ENCODE assay signal across 8 cellular contexts in the genomic region with DNA sequence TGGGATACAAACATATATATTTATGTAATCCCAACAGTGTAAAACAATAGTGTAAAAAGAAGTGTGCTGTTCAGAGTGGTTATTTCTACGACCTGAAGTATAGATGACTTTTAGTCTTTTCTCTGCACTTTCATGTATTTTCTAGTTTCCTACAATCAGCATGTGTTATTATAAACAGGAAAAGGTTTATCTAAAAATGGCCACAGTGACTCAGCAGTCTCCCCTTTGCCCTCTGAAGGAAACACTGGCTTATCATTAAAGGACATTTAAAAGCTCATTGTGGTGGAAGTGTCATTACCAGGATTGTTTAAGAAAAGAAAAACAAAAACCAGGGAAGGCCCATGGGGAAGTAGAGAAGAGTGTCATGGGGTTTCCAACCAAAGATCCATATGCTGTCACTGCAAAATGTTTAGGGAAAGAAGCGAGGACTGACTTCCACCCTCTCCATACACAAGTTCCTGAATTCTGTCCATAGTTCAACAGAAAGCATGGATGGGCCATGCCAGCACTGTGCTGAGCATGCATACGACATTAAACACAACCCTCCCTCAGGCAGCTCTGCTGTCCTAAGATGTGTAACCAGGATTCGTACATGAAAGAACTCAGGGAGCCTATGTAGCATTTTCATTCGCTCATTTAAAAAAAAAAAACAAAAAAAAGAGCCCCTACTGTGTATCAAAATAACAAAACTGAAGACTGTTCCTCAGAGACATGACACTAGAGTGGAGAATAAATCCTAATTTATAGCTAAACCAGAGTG. TPM values are rescaled to one million over a fixed set of nuclear protein-coding genes. Genes with fewer than 3 reads are reported as not detected.
A peak's percentile ranks its signal among the peaks of the same experiment; 100 is the strongest.
DNase-seq lines count a peak whose midpoint lies in the region; ATAC-seq, FAIRE-seq and TF ChIP-seq lines count a peak whose summit lies in the region.

No MANE protein-coding gene starts in this region.

- H3K4me3 Mint-ChIP-seq in activated CD8-positive, alpha-beta T cell treated with anti-CD3 and anti-CD28 coated beads, Interleukin-2, amount 10 ng/mL, durations not matched to agents 7 days and 5 days, result no peak overlapping the region

- H3K27ac ChIP-seq in kidney (ENCODE audit: low read depth in 2 of 2, low read length in 2 of 2), result peak overlapping the region; percentile 73 to 87
- H3K27ac ChIP-seq in transverse colon, result peak overlapping the region; percentile 62 to 72 (median 65)

- peak overlapping the region in 1 of 2 donors; percentile 26 for H3K9ac ChIP-seq in kidney (ENCODE audit: low read length in 2 of 2)

- H3K4me3 ChIP-seq in kidney (ENCODE audit: low read length in 2 of 2) (peak overlapping the region; percentile 14 to 35), transverse colon (no peak overlapping the region)

- peak overlapping the region; percentile 53 for H3K27ac Mint-ChIP-seq in activated CD8-positive, alpha-beta T cell treated with anti-CD3 and anti-CD28 coated beads, Interleukin-2, amount 10 ng/mL, durations not matched to agents 7 days and 5 days

- POLR2A ChIA-PET in activated CD8-positive, alpha-beta T cell treated with anti-CD3 and anti-CD28 coated beads, Interleukin-2, amount 10 ng/mL, durations not matched to agents 7 days and 5 days (lab: Charles Lee), result interaction anchor here (1.5 to 2.4 kb wide), 3 partner anchors 9 to 12 kb away, joined by 4 to 10 read pairs (median 7); a partner anchor contains a TSS

- no peak for TF ChIP-seq EP300 in transverse colon (IDR thresholded peaks at IDR 0.05; ENCODE audit: low read depth)

- in situ Hi-C loops in transverse colon (cut with MboI; ENCODE audit: low pct_ligation_motif_present in 1 of 4, low pct_unique_long_range_greater_than_20kb in 1 of 4, low sequenced_read_pairs in 3 of 4), result loop anchor here in 3 of 4 donors (10.0 to 25.0 kb wide), 3 partner anchors 165 to 498 kb away; no protein-coding TSS in a partner anchor

- H3K9me3 Mint-ChIP-seq in activated CD8-positive, alpha-beta T cell treated with anti-CD3 and anti-CD28 coated beads, Interleukin-2, amount 10 ng/mL, durations not matched to agents 7 days and 5 days (ENCODE audit: insufficient read depth), result peaks cover 36% of the 10 kb centered on the region

- CTCF ChIA-PET in activated CD8-positive, alpha-beta T cell treated with anti-CD3 and anti-CD28 coated beads, Interleukin-2, amount 10 ng/mL, durations not matched to agents 7 days and 5 days (lab: Charles Lee), result interaction anchor here (1.1 to 6.7 kb wide), 5 partner anchors 9 to 174 kb away, joined by 3 to 45 read pairs (median 6); a partner anchor contains a TSS

- H3K36me3 Mint-ChIP-seq in activated CD8-positive, alpha-beta T cell treated with anti-CD3 and anti-CD28 coated beads, Interleukin-2, amount 10 ng/mL, durations not matched to agents 7 days and 5 days (ENCODE audit: low read depth), result peaks cover 89% of the 10 kb centered on the region

- FAIRE-seq in kidney (lab: Jason Lieb, UNC), result peak; percentile 32

- no peak for TF ChIP-seq POLR2A in transverse colon (IDR thresholded peaks at IDR 0.05)

- no peaks in the 10 kb centered on the region for H3K27me3 Mint-ChIP-seq in activated CD8-positive, alpha-beta T cell treated with anti-CD3 and anti-CD28 coated beads, Interleukin-2, amount 10 ng/mL, durations not matched to agents 7 days and 5 days (ENCODE audit: low read depth)

- H3K36me3 ChIP-seq in kidney (ENCODE audit: control insufficient read depth in 1 of 2, insufficient read depth in 2 of 2, low read length in 2 of 2) (peaks cover 3 to 9% of the 10 kb centered on the region in 2 donors), transverse colon (peaks cover 0 to under 1% (median 0%) of the 10 kb centered on the region in 4 donors)

- peaks cover 29% of the 10 kb centered on the region for H3K4me1 Mint-ChIP-seq in activated CD8-positive, alpha-beta T cell treated with anti-CD3 and anti-CD28 coated beads, Interleukin-2, amount 10 ng/mL, durations not matched to agents 7 days and 5 days (ENCODE audit: low read depth)

- no peak for DNase-seq in activated CD8-positive, alpha-beta T cell treated with anti-CD3 and anti-CD28 coated beads, Interleukin-2, amount 10 ng/mL, durations not matched to agents 7 days and 5 days
- no peak for DNase-seq in kidney
- no peak for DNase-seq in transverse colon
- DNase-seq in putamen (ENCODE audit: low spot score), result no peak
- DNase-seq in NCI-H345 (lab: John Stamatoyannopoulos, UW), result no peak

- intact Hi-C loops in kidney (cut with DNase I), result no loop called here
- intact Hi-C loops in transverse colon (cut with DNase I; ENCODE audit: low total_unique reads), result loop anchor here (10.0 kb wide), 1 partner anchor 475 kb away; no protein-coding TSS in a partner anchor

- H3K4me1 ChIP-seq in kidney (ENCODE audit: control insufficient read depth in 1 of 2, insufficient read depth in 1 of 2, low read depth in 1 of 2, low read length in 2 of 2) (peaks cover 27 to 47% of the 10 kb centered on the region in 2 donors), transverse colon (peaks cover 7 to 33% (median 18%) of the 10 kb centered on the region in 4 donors)

- WGBS in transverse colon (ENCODE audit: low coverage in 1 of 2), 2 donors, result 66 to 71% methylated on average over 4 to 5 of the region's 5 CpGs

- TF ChIP-seq CTCF in kidney (IDR thresholded peaks at IDR 0.05; ENCODE audit: borderline replicate concordance, extremely low read depth, insufficient read depth) (no peak), transverse colon (IDR thresholded peaks at IDR 0.05) (no peak)

- no peaks in the 10 kb centered on the region for H3K27me3 ChIP-seq in transverse colon

- H3K9me3 ChIP-seq in kidney (ENCODE audit: control insufficient read depth in 1 of 2, low read length in 2 of 2) (peaks cover 0 to 11% of the 10 kb centered on the region in 2 donors), transverse colon (peaks cover 8 to 9% of the 10 kb centered on the region in 2 donors)

- peak; percentile 50 for ATAC-seq in GM18502 (IDR thresholded peaks at IDR 0.05; ENCODE audit: poor library complexity, unreplicated experiment)
- ATAC-seq in HG03095 (IDR thresholded peaks at IDR 0.05; ENCODE audit: unreplicated experiment), result peak; percentile 53
- ATAC-seq in activated CD8-positive, alpha-beta T cell treated with anti-CD3 and anti-CD28 coated beads, Interleukin-2, amount 10 ng/mL, durations not matched to agents 7 days and 5 days, result peak; percentile 18
- ATAC-seq in HG02610 (IDR thresholded peaks at IDR 0.05; ENCODE audit: unreplicated experiment), result no peak

RNA-seq across cellular contexts. Expression of a gene that starts 10.2 kb away (rescaled TPM):
- total RNA-seq in activated CD8-positive, alpha-beta T cell treated with anti-CD3 and anti-CD28 coated beads, Interleukin-2, amount 10 ng/mL, durations not matched to agents 7 days and 5 days, result 10 to 100 TPM; 35.2 to 36.9 TPM
- total RNA-seq in kidney (89.3 TPM), transverse colon (10 to 100 TPM; 30.8 to 88.3 (median 37.8) TPM)
- polyA plus RNA-seq in kidney (ENCODE audit: insufficient read depth, low read depth, low replicate concordance), result 39.4 TPM

RNA-seq across cellular contexts. Expression of a gene that starts 12.4 kb away (rescaled TPM):
- total RNA-seq in activated CD8-positive, alpha-beta T cell treated with anti-CD3 and anti-CD28 coated beads, Interleukin-2, amount 10 ng/mL, durations not matched to agents 7 days and 5 days, result 10 to 100 TPM; 12.6 to 12.7 TPM
- total RNA-seq in kidney, result 31.3 TPM
- polyA plus RNA-seq in kidney (ENCODE audit: insufficient read depth, low read depth, low replicate concordance), result 28.2 TPM
- total RNA-seq in transverse colon, result 10 to 100 TPM in 3 of 4 donors, 1 to 10 TPM in 1; 4.8 to 36.3 (median 28.9) TPM

RNA-seq across cellular contexts. Expression of a gene that starts 51.0 kb away (rescaled TPM):
- total RNA-seq in activated CD8-positive, alpha-beta T cell treated with anti-CD3 and anti-CD28 coated beads, Interleukin-2, amount 10 ng/mL, durations not matched to agents 7 days and 5 days, result 10 to 100 TPM; 10.0 to 11.5 TPM
- 73.9 TPM for total RNA-seq in kidney
- polyA plus RNA-seq in kidney (ENCODE audit: insufficient read depth, low read depth, low replicate concordance), result 27.8 TPM
- total RNA-seq in transverse colon, result 10 to 100 TPM in 2 of 4 donors, 1 to 10 TPM in 2; 6.7 to 19.9 (median 12.6) TPM

Comparison
In these comparisons a context has a peak if more than half of its experiments do, and no peak if none do; other contexts are left out.
1. H3K4me3 ChIP-seq: peak in kidney (2 of 2); none in transverse colon (0 of 4).